Comparison of ENCODE assay signal across 39 cellular contexts in the genomic region with DNA sequence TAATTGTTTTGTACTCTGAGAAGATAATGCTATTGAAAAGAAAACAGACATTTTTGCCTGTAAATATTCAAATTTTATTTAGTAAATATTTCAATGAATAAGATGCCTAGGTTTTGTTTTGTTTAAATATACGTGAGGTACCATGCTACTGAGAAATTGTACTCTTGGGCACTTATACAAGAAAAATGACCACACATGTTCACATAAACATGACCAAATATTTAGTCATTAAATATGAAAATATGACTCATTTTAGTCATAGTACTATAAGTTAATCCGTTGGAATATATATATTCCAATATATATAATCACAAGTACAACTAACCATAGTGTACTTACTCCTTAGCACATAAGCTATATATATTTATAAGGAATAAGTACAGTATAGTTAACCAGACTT. TPM values are rescaled to one million over a fixed set of nuclear protein-coding genes. Genes with fewer than 3 reads are reported as not detected.
"Had no signal": no experiment of that assay in that cellular context is flagged by ENCODE, and none has a peak within 500 bp of the region (broad histone marks: within the 10 kb centered on the region; RNA-seq: fewer than 3 reads in every experiment).

No MANE protein-coding gene starts in this region.

- H3K27ac ChIP-seq: adrenal gland, ascending aorta, body of pancreas, brain microvascular endothelial cell, breast epithelium, cardiac muscle cell had no signal

- H3K27me3 Mint-ChIP-seq: activated naive CD4-positive, alpha-beta T cell treated with anti-CD3 and anti-CD28 coated beads, Interleukin-2, amount 10 ng/mL, durations not matched to agents 7 days and 5 days; activated naive CD4-positive, alpha-beta T cell treated with anti-CD3 and anti-CD28 coated beads, Interleukin-2, amount 50 U/mL, for 24 hours; activated naive CD8-positive, alpha-beta T cell; activated naive CD8-positive, alpha-beta T cell treated with anti-CD3 and anti-CD28 coated beads for 36 hours; activated naive CD8-positive, alpha-beta T cell treated with anti-CD3 and anti-CD28 coated beads, Interleukin-2, amount 10 ng/mL, durations not matched to agents 7 days and 5 days; activated naive CD8-positive, alpha-beta T cell treated with anti-CD3 and anti-CD28 coated beads, Interleukin-2, amount 50 U/mL, for 24 hours; activated T-cell treated with anti-CD3 and anti-CD28 coated beads, Interleukin-2, amount 50 U/mL, for 24 hours; activated T-helper 17 cell treated with anti-CD3 and anti-CD28 coated beads, Interleukin-2, amount 50 U/mL, for 72 hours; brain; central memory CD8-positive, alpha-beta T cell had no signal

- H3K27ac Mint-ChIP-seq: activated naive CD4-positive, alpha-beta T cell treated with anti-CD3 and anti-CD28 coated beads, Interleukin-2, amount 10 ng/mL, durations not matched to agents 7 days and 5 days; activated naive CD4-positive, alpha-beta T cell treated with anti-CD3 and anti-CD28 coated beads, Interleukin-2, amount 50 U/mL, for 24 hours; activated naive CD4-positive, alpha-beta T cell treated with anti-CD3 and anti-CD28 coated beads, Interleukin-2, amount 50 U/mL, for 72 hours; activated naive CD8-positive, alpha-beta T cell; activated naive CD8-positive, alpha-beta T cell treated with anti-CD3 and anti-CD28 coated beads for 36 hours; activated naive CD8-positive, alpha-beta T cell treated with anti-CD3 and anti-CD28 coated beads, Interleukin-2, amount 10 ng/mL, durations not matched to agents 7 days and 5 days; activated naive CD8-positive, alpha-beta T cell treated with anti-CD3 and anti-CD28 coated beads, Interleukin-2, amount 50 U/mL, for 24 hours; activated T-cell treated with anti-CD3 and anti-CD28 coated beads, Interleukin-2, amount 50 U/mL, for 24 hours; activated T-cell treated with anti-CD3 and anti-CD28 coated beads, Interleukin-2, amount 50 U/mL, for 72 hours; activated T-helper 1 cell treated with anti-CD3 and anti-CD28 coated beads, Interleukin-12 subunit alpha, Interleukin-12 subunit beta, Interleukin-2, Interleukin-4 antibody, amounts not matched to agents 30 ng/mL and 10 ng/mL and 1 ng/mL, durations not matched to agents 14 hours and 24 hours and 36 hours; activated T-helper 17 cell treated with anti-CD3 and anti-CD28 coated beads, Interleukin-2, amount 50 U/mL, for 72 hours; activated T-helper 2 cell treated with anti-CD3 and anti-CD28 coated beads, Interferon-gamma antibody, Interleukin-2, Interleukin-4, amounts not matched to agents 10 μg/mL and 5 μg/mL and 100 μg/mL, durations not matched to agents 14 hours and 24 hours and 36 hours had no signal

- H3K36me3 ChIP-seq: adrenal gland, ascending aorta, brain microvascular endothelial cell, breast epithelium, cardiac muscle cell had no signal

- ATAC-seq: activated naive CD4-positive, alpha-beta T cell treated with anti-CD3 and anti-CD28 coated beads, Interleukin-2, amount 50 U/mL, for 72 hours; activated naive CD8-positive, alpha-beta T cell treated with anti-CD3 and anti-CD28 coated beads, Interleukin-2, amount 50 U/mL, for 24 hours; activated T-cell treated with anti-CD3 and anti-CD28 coated beads, Interleukin-2, amount 50 U/mL, for 4 hours; activated T-cell treated with anti-CD3 and anti-CD28 coated beads, Interleukin-2, amount 50 U/mL, for 72 hours; activated T-helper 17 cell treated with anti-CD3 and anti-CD28 coated beads, Interleukin-2, amount 50 U/mL, for 72 hours; body of pancreas had no signal

- H3K4me1 ChIP-seq: adrenal gland, ascending aorta, body of pancreas, breast epithelium had no signal

- H3K4me1 Mint-ChIP-seq: activated naive CD4-positive, alpha-beta T cell treated with anti-CD3 and anti-CD28 coated beads, Interleukin-2, amount 10 ng/mL, durations not matched to agents 7 days and 5 days; activated naive CD4-positive, alpha-beta T cell treated with anti-CD3 and anti-CD28 coated beads, Interleukin-2, amount 50 U/mL, for 24 hours; activated naive CD8-positive, alpha-beta T cell treated with anti-CD3 and anti-CD28 coated beads, Interleukin-2, amount 10 ng/mL, durations not matched to agents 7 days and 5 days; activated naive CD8-positive, alpha-beta T cell treated with anti-CD3 and anti-CD28 coated beads, Interleukin-2, amount 50 U/mL, for 24 hours; activated T-helper 17 cell treated with anti-CD3 and anti-CD28 coated beads, Interleukin-2, amount 50 U/mL, for 72 hours; brain; central memory CD8-positive, alpha-beta T cell had no signal

- DNase-seq: activated effector memory CD4-positive, alpha-beta T cell treated with anti-CD3 and anti-CD28 coated beads, Interleukin-2, amount 50 U/mL, for 16 hours; activated effector memory CD4-positive, alpha-beta T cell treated with Interleukin-2 at 50 U/mL for 16 hours; activated gamma-delta T cell; activated gamma-delta T cell treated with Interleukin-2 at 50 U/mL for 16 hours; activated naive CD4-positive, alpha-beta T cell; activated naive CD4-positive, alpha-beta T cell treated with anti-CD3 and anti-CD28 coated beads, Interleukin-2, amount 10 ng/mL, durations not matched to agents 7 days and 5 days; activated naive CD4-positive, alpha-beta T cell treated with anti-CD3 and anti-CD28 coated beads, Interleukin-2, amount 50 U/mL, for 16 hours; activated naive CD4-positive, alpha-beta T cell treated with Interleukin-2 at 50 U/mL for 16 hours; activated naive CD8-positive, alpha-beta T cell treated with anti-CD3 and anti-CD28 coated beads for 36 hours; activated naive CD8-positive, alpha-beta T cell treated with anti-CD3 and anti-CD28 coated beads, Interleukin-2, amount 10 ng/mL, durations not matched to agents 7 days and 5 days; activated naive CD8-positive, alpha-beta T cell treated with anti-CD3 and anti-CD28 coated beads, Interleukin-2, amount 50 U/mL, for 24 hours; activated T-cell treated with anti-CD3 and anti-CD28 coated beads, Interleukin-2, amount 50 U/mL, for 24 hours; activated T-cell treated with anti-CD3 and anti-CD28 coated beads, Interleukin-2, amount 50 U/mL, for 4 hours; activated T-cell treated with anti-CD3 and anti-CD28 coated beads, Interleukin-2, amount 50 U/mL, for 48 hours; activated T-cell treated with anti-CD3 and anti-CD28 coated beads, Interleukin-2, amount 50 U/mL, for 72 hours; adrenal gland; amniotic stem cell; amygdala; anterior cingulate cortex; aorta; body of pancreas; brain microvascular endothelial cell; caudate nucleus; central memory CD4-positive, alpha-beta T cell; cerebellar nuclear complex had no signal

- H3K9me3 ChIP-seq: adrenal gland, ascending aorta, body of pancreas, breast epithelium had no signal

- H3K4me3 ChIP-seq: adrenal gland, ascending aorta, body of pancreas, breast epithelium, cardiac muscle cell had no signal

- H3K9me3 Mint-ChIP-seq: activated naive CD4-positive, alpha-beta T cell treated with anti-CD3 and anti-CD28 coated beads, Interleukin-2, amount 10 ng/mL, durations not matched to agents 7 days and 5 days; activated naive CD4-positive, alpha-beta T cell treated with anti-CD3 and anti-CD28 coated beads, Interleukin-2, amount 50 U/mL, for 24 hours; activated naive CD8-positive, alpha-beta T cell treated with anti-CD3 and anti-CD28 coated beads for 36 hours; activated naive CD8-positive, alpha-beta T cell treated with anti-CD3 and anti-CD28 coated beads, Interleukin-2, amount 10 ng/mL, durations not matched to agents 7 days and 5 days; activated T-cell treated with anti-CD3 and anti-CD28 coated beads, Interleukin-2, amount 50 U/mL, for 4 hours; activated T-cell treated with anti-CD3 and anti-CD28 coated beads, Interleukin-2, amount 50 U/mL, for 72 hours; activated T-helper 1 cell treated with anti-CD3 and anti-CD28 coated beads, Interleukin-12 subunit alpha, Interleukin-12 subunit beta, Interleukin-2, Interleukin-4 antibody, amounts not matched to agents 30 ng/mL and 10 ng/mL and 1 ng/mL, durations not matched to agents 14 hours and 24 hours and 36 hours; activated T-helper 17 cell treated with anti-CD3 and anti-CD28 coated beads, Interleukin-2, amount 50 U/mL, for 72 hours; activated T-helper 2 cell treated with anti-CD3 and anti-CD28 coated beads, Interferon-gamma antibody, Interleukin-2, Interleukin-4, amounts not matched to agents 10 μg/mL and 5 μg/mL and 100 μg/mL, durations not matched to agents 14 hours and 24 hours and 36 hours; central memory CD8-positive, alpha-beta T cell had no signal

- H3K27me3 ChIP-seq: adrenal gland, ascending aorta, body of pancreas, brain microvascular endothelial cell, breast epithelium, cardiac muscle cell had no signal

- H3K4me3 Mint-ChIP-seq: activated naive CD4-positive, alpha-beta T cell treated with anti-CD3 and anti-CD28 coated beads, Interleukin-2, amount 10 ng/mL, durations not matched to agents 7 days and 5 days; activated naive CD4-positive, alpha-beta T cell treated with anti-CD3 and anti-CD28 coated beads, Interleukin-2, amount 50 U/mL, for 24 hours; activated naive CD8-positive, alpha-beta T cell; activated naive CD8-positive, alpha-beta T cell treated with anti-CD3 and anti-CD28 coated beads for 36 hours; activated naive CD8-positive, alpha-beta T cell treated with anti-CD3 and anti-CD28 coated beads, Interleukin-2, amount 10 ng/mL, durations not matched to agents 7 days and 5 days; activated naive CD8-positive, alpha-beta T cell treated with anti-CD3 and anti-CD28 coated beads, Interleukin-2, amount 50 U/mL, for 24 hours; activated T-cell treated with anti-CD3 and anti-CD28 coated beads, Interleukin-2, amount 50 U/mL, for 24 hours; activated T-cell treated with anti-CD3 and anti-CD28 coated beads, Interleukin-2, amount 50 U/mL, for 4 hours; activated T-cell treated with anti-CD3 and anti-CD28 coated beads, Interleukin-2, amount 50 U/mL, for 72 hours; activated T-helper 1 cell treated with anti-CD3 and anti-CD28 coated beads, Interleukin-12 subunit alpha, Interleukin-12 subunit beta, Interleukin-2, Interleukin-4 antibody, amounts not matched to agents 30 ng/mL and 10 ng/mL and 1 ng/mL, durations not matched to agents 14 hours and 24 hours and 36 hours; activated T-helper 17 cell treated with anti-CD3 and anti-CD28 coated beads, Interleukin-2, amount 50 U/mL, for 72 hours; brain; central memory CD8-positive, alpha-beta T cell had no signal

- H3K36me3 Mint-ChIP-seq: activated naive CD4-positive, alpha-beta T cell treated with anti-CD3 and anti-CD28 coated beads, Interleukin-2, amount 10 ng/mL, durations not matched to agents 7 days and 5 days; activated naive CD4-positive, alpha-beta T cell treated with anti-CD3 and anti-CD28 coated beads, Interleukin-2, amount 50 U/mL, for 24 hours; activated naive CD4-positive, alpha-beta T cell treated with anti-CD3 and anti-CD28 coated beads, Interleukin-2, amount 50 U/mL, for 72 hours; activated naive CD8-positive, alpha-beta T cell; activated naive CD8-positive, alpha-beta T cell treated with anti-CD3 and anti-CD28 coated beads for 36 hours; activated naive CD8-positive, alpha-beta T cell treated with anti-CD3 and anti-CD28 coated beads, Interleukin-2, amount 10 ng/mL, durations not matched to agents 7 days and 5 days; brain had no signal

RNA-seq across cellular contexts. Expression of gene ZNF804A, which starts 56.7 kb away (rescaled TPM):
- total RNA-seq: activated naive CD4-positive, alpha-beta T cell treated with anti-CD3 and anti-CD28 coated beads, Interleukin-2, amount 50 U/mL, for 72 hours; activated naive CD8-positive, alpha-beta T cell treated with anti-CD3 and anti-CD28 coated beads for 36 hours; activated T-cell treated with anti-CD3 and anti-CD28 coated beads, Interleukin-2, amount 50 U/mL, for 4 hours; activated T-cell treated with anti-CD3 and anti-CD28 coated beads, Interleukin-2, amount 50 U/mL, for 72 hours; activated T-helper 1 cell treated with anti-CD3 and anti-CD28 coated beads, Interleukin-12 subunit alpha, Interleukin-12 subunit beta, Interleukin-2, Interleukin-4 antibody, amounts not matched to agents 30 ng/mL and 10 ng/mL and 1 ng/mL, durations not matched to agents 14 hours and 24 hours and 36 hours; activated T-helper 17 cell treated with anti-CD3 and anti-CD28 coated beads, Interleukin-2, amount 50 U/mL, for 72 hours; activated T-helper 2 cell treated with anti-CD3 and anti-CD28 coated beads, Interferon-gamma antibody, Interleukin-2, Interleukin-4, amounts not matched to agents 10 μg/mL and 5 μg/mL and 100 μg/mL, durations not matched to agents 14 hours and 24 hours and 36 hours; ascending aorta; body of pancreas; bronchial epithelial cell; cardiac muscle cell; cardiac septum; chondrocyte had no signal
